In genomic region chr12:124130717-124131670, GRCh38 we compare ENCODE assay signal across 11 cellular contexts.
A peak's percentile ranks its signal among the peaks of the same experiment; 100 is the strongest.
DNase-seq lines count a peak whose midpoint lies in the region; ATAC-seq lines count a peak whose summit lies in the region.
"Had no signal": no experiment of that assay in that cellular context is flagged by ENCODE, and none has a peak within 500 bp of the region (broad histone marks: within the 10 kb centered on the region; RNA-seq: fewer than 3 reads in every experiment).

No MANE protein-coding gene starts in this region.

- DNase-seq in ELF-1 (ENCODE audit: low read depth, low spot score) (peak; percentile 47), brain pericyte (ENCODE audit: low read depth, low spot score) (peak; percentile 31), HCEC 1CT (no peak), amniotic stem cell (lab: John Stamatoyannopoulos, UW) (no peak), amygdala (lab: John Stamatoyannopoulos, UW) (no peak)
- DNase-seq: activated CD4-positive, alpha-beta memory T cell treated with anti-CD3 and anti-CD28 coated beads, Interleukin-2, amount 10 ng/mL, durations not matched to agents 7 days and 5 days; stimulated activated CD4-positive, alpha-beta T cell treated with anti-CD3 and anti-CD28 coated beads, Interleukin-12 subunit alpha, Interleukin-12 subunit beta, amount 100 ng/mL, for 4 hours; tibial artery had no signal

- ATAC-seq in GM19467 (IDR thresholded peaks at IDR 0.05; ENCODE audit: unreplicated experiment) (peak; percentile 66), HG03442 (IDR thresholded peaks at IDR 0.05; ENCODE audit: unreplicated experiment) (peak; percentile 52), GM21360 (IDR thresholded peaks at IDR 0.05; ENCODE audit: unreplicated experiment) (no peak)

Comparison
In these comparisons a context has a peak if more than half of its experiments do, and no peak if none do; other contexts are left out.
1. DNase-seq: peak in ELF-1 (single experiment) and brain pericyte (single experiment); none in HCEC 1CT (single experiment), amniotic stem cell (single experiment) and amygdala (0 of 56).